8 cellular contexts compared by ENCODE assay signal in genomic region chr19:17090501-17091074, GRCh38. TPM values are rescaled to one million over a fixed set of nuclear protein-coding genes. Genes with fewer than 3 reads are reported as not detected.
DNase-seq lines count a peak whose midpoint lies in the region; ATAC-seq and TF ChIP-seq lines count a peak whose summit lies in the region.

No MANE protein-coding gene starts in this region.

- CTCF ChIA-PET in IMR-90 (lab: Yijun Ruan, JAX): no interaction called here

- H2BK20ac ChIP-seq in IMR-90 (ENCODE audit: low read depth, low read length): peak overlapping the region; percentile 70

- peak overlapping the region; percentile 69 for H3K14ac ChIP-seq in IMR-90 (replicated peaks; ENCODE audit: low read depth, low read length)

- peak overlapping the region; percentile 88 for H3K18ac ChIP-seq in IMR-90 (ENCODE audit: low read depth, low read length)

- intact Hi-C loops in IMR-90 (cut with micrococcal nuclease): no loop called here
- intact Hi-C loops in cardiac septum (cut with DNase I): no loop called here

- peaks cover 20% of the 10 kb centered on the region for H3K36me3 ChIP-seq in IMR-90 (ENCODE audit: control insufficient read depth, insufficient read depth, low read length)

- in situ Hi-C loops in IMR-90 (cut with MboI; ENCODE audit: low sequenced_read_pairs): no loop called here

- peaks cover 32% of the 10 kb centered on the region for H3K4me1 ChIP-seq in IMR-90 (ENCODE audit: control insufficient read depth, insufficient read depth, low read length)

- peak; percentile 60 for DNase-seq in IMR-90
- DNase-seq in activated CD8-positive, alpha-beta memory T cell treated with anti-CD3 and anti-CD28 coated beads for 4 hours (ENCODE audit: low read depth in 2 of 2): peak; percentile 30 to 39
- peak; percentile 55 for DNase-seq in fibroblast of villous mesenchyme (ENCODE audit: low read depth)
- DNase-seq in stimulated activated naive B cell treated with anti-CD40 and anti-IgM and Interleukin-4, amounts not matched to agents 10 μg/mL and 1 μg/mL and 100 μg/mL, for 72 hours: peak; percentile 58
- no peak for DNase-seq in omental fat pad (ENCODE audit: low spot score)
- DNase-seq in cardiac septum (ENCODE audit: low spot score): no peak
- no peak for DNase-seq in A172 (ENCODE audit: low spot score)

- peak overlapping the region; percentile 64; the same call in 1 of the 2 replicates for H3K23ac ChIP-seq in IMR-90 (ENCODE audit: low read depth, low read length)

- H2AK5ac ChIP-seq in IMR-90 (ENCODE audit: low read depth, low read length): peak overlapping the region; percentile 90

- H2BK120ac ChIP-seq in IMR-90 (ENCODE audit: low read depth, low read length): peak overlapping the region; percentile 78

- TF ChIP-seq CTCF in IMR-90 (conservative IDR thresholded peaks at IDR 0.05; ENCODE audit: low read depth, low read length): no peak
- no peak for TF ChIP-seq CTCF in fibroblast of villous mesenchyme (IDR thresholded peaks at IDR 0.05; ENCODE audit: insufficient read depth, low read depth, low read length)
- TF ChIP-seq CTCF in omental fat pad (IDR thresholded peaks at IDR 0.05): no peak

- peak overlapping the region; percentile 92; the same call in 2 of the 3 replicates for H2BK15ac ChIP-seq in IMR-90 (ENCODE audit: low read depth, low read length)

- H3K4me3 Mint-ChIP-seq in stimulated activated naive B cell treated with anti-CD40 and anti-IgM and Interleukin-4, amounts not matched to agents 10 μg/mL and 1 μg/mL and 100 μg/mL, for 72 hours: peak overlapping the region; percentile 51 to 60

- WGBS in IMR-90 (ENCODE audit: extremely low coverage in 2 of 2, insufficient read length in 1 of 2), 2 experiments: 100% methylated on average over 1 of the region's 13 CpGs; no CpG with 5 or more reads in 1 of the 2 experiments

- peak overlapping the region; percentile 77 for H4K5ac ChIP-seq in IMR-90 (ENCODE audit: low read depth, low read length)

- peaks cover 68% of the 10 kb centered on the region for H4K20me1 ChIP-seq in IMR-90 (ENCODE audit: insufficient read depth, low read length)

- TF ChIP-seq POLR2A in IMR-90 (IDR thresholded peaks at IDR 0.05; ENCODE audit: low read depth, low read length): no peak

- H3K9me3 Mint-ChIP-seq in stimulated activated naive B cell treated with anti-CD40 and anti-IgM and Interleukin-4, amounts not matched to agents 10 μg/mL and 1 μg/mL and 100 μg/mL, for 72 hours: peaks cover 3 to 5% of the 10 kb centered on the region in 2 donors

- H3K27me3 Mint-ChIP-seq in stimulated activated naive B cell treated with anti-CD40 and anti-IgM and Interleukin-4, amounts not matched to agents 10 μg/mL and 1 μg/mL and 100 μg/mL, for 72 hours: no peaks in the 10 kb centered on the region

- peak overlapping the region; percentile 23 to 70 for H4K8ac ChIP-seq in IMR-90 (ENCODE audit: low read depth in 2 of 2, low read length in 2 of 2)

- no peak for TF ChIP-seq RAD21 in IMR-90 (IDR thresholded peaks at IDR 0.05; ENCODE audit: low read length)

- H4K91ac ChIP-seq in IMR-90 (ENCODE audit: insufficient read depth, low read depth, low read length): peak overlapping the region; percentile 87

- no peaks in the 10 kb centered on the region for H3K27me3 ChIP-seq in IMR-90 (ENCODE audit: control insufficient read depth, insufficient read depth, low read length)

- H3K4me3 ChIP-seq in IMR-90 (ENCODE audit: insufficient read depth, low read depth, low read length): no peak overlapping the region
- no peak overlapping the region for H3K4me3 ChIP-seq in fibroblast of villous mesenchyme (ENCODE audit: low read depth, low read length)

- H2AK9ac ChIP-seq in IMR-90 (replicated peaks; ENCODE audit: low read depth, low read length, poor library complexity): peak overlapping the region; percentile 77

- H3K4me2 ChIP-seq in IMR-90 (ENCODE audit: low read depth, low read length): no peak overlapping the region

- POLR2A ChIA-PET in IMR-90 (lab: Charles Lee; ENCODE audit: unreplicated experiment): interaction anchor here (0.6 kb wide), 1 partner anchor 125 kb away, joined by 4 read pairs; the partner anchor contains the start of gene USE1

- peaks cover 24 to 54% of the 10 kb centered on the region in 2 donors for H3K36me3 Mint-ChIP-seq in stimulated activated naive B cell treated with anti-CD40 and anti-IgM and Interleukin-4, amounts not matched to agents 10 μg/mL and 1 μg/mL and 100 μg/mL, for 72 hours

- H3K9me1 ChIP-seq in IMR-90 (ENCODE audit: insufficient read depth, low read length): peaks cover 32% of the 10 kb centered on the region

- dilution Hi-C loops in IMR-90 (cut with HindIII; ENCODE audit: low sequenced_read_pairs, unreplicated experiment): no loop called here

- H2BK5ac ChIP-seq in IMR-90 (ENCODE audit: low read depth, low read length, poor library complexity, severe bottlenecking): peak overlapping the region; percentile 93

- no peak overlapping the region for H3K9ac ChIP-seq in IMR-90 (ENCODE audit: low read depth, low read length)

- H3K4ac ChIP-seq in IMR-90 (ENCODE audit: low read depth, low read length): peak overlapping the region; percentile 83

- no peak overlapping the region for H2AFZ ChIP-seq in IMR-90 (replicated peaks; ENCODE audit: low read length, poor library complexity)

- H3K56ac ChIP-seq in IMR-90 (ENCODE audit: extremely low read depth, insufficient read depth, low read length): peak overlapping the region; percentile 53

- H3K27ac Mint-ChIP-seq in stimulated activated naive B cell treated with anti-CD40 and anti-IgM and Interleukin-4, amounts not matched to agents 10 μg/mL and 1 μg/mL and 100 μg/mL, for 72 hours: peak overlapping the region; percentile 92

- H3K4me1 Mint-ChIP-seq in stimulated activated naive B cell treated with anti-CD40 and anti-IgM and Interleukin-4, amounts not matched to agents 10 μg/mL and 1 μg/mL and 100 μg/mL, for 72 hours: peaks cover 38 to 71% of the 10 kb centered on the region in 2 donors

- peak overlapping the region; percentile 97 for H3K27ac ChIP-seq in IMR-90 (ENCODE audit: insufficient read depth, low read length)

- no TSS peak for BruUV-seq in IMR-90 (replicated peaks; lab: Mats Ljungman, UMichigan)

- peaks cover 19 to 80% of the 10 kb centered on the region in 2 experiments for H3K79me1 ChIP-seq in IMR-90 (ENCODE audit: low read depth in 1 of 2, low read length in 2 of 2)

- ATAC-seq in IMR-90 (ENCODE audit: low read depth) (no peak), omental fat pad (ENCODE audit: low FRiP score) (no peak), HG02884 (IDR thresholded peaks at IDR 0.05; ENCODE audit: unreplicated experiment) (no peak)
- peak; percentile 88 to 90 for ATAC-seq in stimulated activated naive B cell treated with anti-CD40 and anti-IgM and Interleukin-4, amounts not matched to agents 10 μg/mL and 1 μg/mL and 100 μg/mL, for 72 hours (replicated peaks)

- H3K9me3 ChIP-seq in IMR-90 (ENCODE audit: control insufficient read depth, insufficient read depth, low read length): no peaks in the 10 kb centered on the region; the same call in 1 of the 2 replicates

TF ChIP-seq in IMR-90, 13 proteins besides CTCF, POLR2A, EP300 and RAD21:
- TF ChIP-seq MXI1 (IDR thresholded peaks at IDR 0.05; ENCODE audit: borderline replicate concordance, low read depth, low read length): no peak
- no peak for TF ChIP-seq CEBPB (IDR thresholded peaks at IDR 0.05; ENCODE audit: low read depth, low read length)
- no peak for TF ChIP-seq RCOR1 (IDR thresholded peaks at IDR 0.05; ENCODE audit: insufficient replicate concordance, low read length)

RNA-seq across cellular contexts. Expression of gene MYO9B, which starts 15.0 kb away (rescaled TPM):
- total RNA-seq in IMR-90 (2012; rRNA removed) (59.7 and 61.8 TPM in 2 replicates), fibroblast of villous mesenchyme (99.3 and 118 TPM in 2 replicates), omental fat pad (100 to 1,000 TPM in 2 of 4 donors, 10 to 100 TPM in 2; 52.7 to 149 (median 85.7) TPM), cardiac septum (35.6 TPM)
- polyA plus RNA-seq in IMR-90 (2012; rRNA removed): 77.8 and 91.3 TPM in 2 replicates
- 40.1 and 51.5 TPM in 2 replicates for polyA plus RNA-seq in IMR-90 (2012; cell fraction: cytosol; rRNA removed)
- 248 and 366 TPM in 2 replicates for polyA plus RNA-seq in IMR-90 (2012; cell fraction: nucleus; rRNA removed; ENCODE audit: low replicate concordance)
- total RNA-seq in A172 (2014; rRNA removed; shearing (Covaris generic)): 37.6 and 43.8 TPM in 2 replicates

RNA-seq across cellular contexts. Expression of gene HAUS8, which starts 15.3 kb away (rescaled TPM):
- total RNA-seq in IMR-90 (2012; rRNA removed) (3.4 and 3.9 TPM in 2 replicates), fibroblast of villous mesenchyme (3.5 TPM in 2 replicates), omental fat pad (1 to 10 TPM; 4.0 to 7.3 (median 6.1) TPM), cardiac septum (2.6 TPM)
- 12.8 and 14.2 TPM in 2 replicates for polyA plus RNA-seq in IMR-90 (2012; rRNA removed)
- polyA plus RNA-seq in IMR-90 (2012; cell fraction: cytosol; rRNA removed): 5.6 and 11.0 TPM in 2 replicates
- 9.8 and 12.0 TPM in 2 replicates for polyA plus RNA-seq in IMR-90 (2012; cell fraction: nucleus; rRNA removed; ENCODE audit: low replicate concordance)
- 22.2 and 26.7 TPM in 2 replicates for total RNA-seq in A172 (2014; rRNA removed; shearing (Covaris generic))

Comparison
In these comparisons a context has a peak if more than half of its experiments do, and no peak if none do; other contexts are left out.
1. ATAC-seq: peak in stimulated activated naive B cell treated with anti-CD40 and anti-IgM and Interleukin-4, amounts not matched to agents 10 μg/mL and 1 μg/mL and 100 μg/mL, for 72 hours (2 of 2); none in IMR-90 (single experiment), omental fat pad (single experiment) and HG02884 (single experiment).
2. DNase-seq: peak in IMR-90 (single experiment), activated CD8-positive, alpha-beta memory T cell treated with anti-CD3 and anti-CD28 coated beads for 4 hours (2 of 2), fibroblast of villous mesenchyme (single experiment) and stimulated activated naive B cell treated with anti-CD40 and anti-IgM and Interleukin-4, amounts not matched to agents 10 μg/mL and 1 μg/mL and 100 μg/mL, for 72 hours (single experiment); none in omental fat pad (single experiment), cardiac septum (single experiment) and A172 (single experiment).